1 cellular context compared by ENCODE assay signal in genomic region chr20:62627901-62628612, GRCh38.
TF ChIP-seq lines count a peak whose summit lies in the region.

No MANE protein-coding gene starts in this region.

TF ChIP-seq in A549, 52 proteins besides CTCF, POLR2A, EP300 and RAD21 (continued from another document):
- no peak for TF ChIP-seq REST (IDR thresholded peaks at IDR 0.05)
- no peak for TF ChIP-seq FOSB (CRISPR knock-in tag; IDR thresholded peaks at IDR 0.05)
- TF ChIP-seq PHF8 (IDR thresholded peaks at IDR 0.05; ENCODE audit: borderline replicate concordance, low read depth) = no peak
- TF ChIP-seq HES2 (IDR thresholded peaks at IDR 0.05) = no peak
- no peak for TF ChIP-seq MAZ (IDR thresholded peaks at IDR 0.05; ENCODE audit: borderline replicate concordance, low read depth, low read length)
- TF ChIP-seq RCOR1 (IDR thresholded peaks at IDR 0.05; ENCODE audit: low read depth, low read length) = no peak
- TF ChIP-seq CHD4 (IDR thresholded peaks at IDR 0.05; ENCODE audit: borderline replicate concordance) = no peak
TF ChIP-seq in A549: peak in this region for 0.
